22 cellular contexts compared by ENCODE assay signal in genomic region chr10:60893231-60893630, GRCh38. TPM values are rescaled to one million over a fixed set of nuclear protein-coding genes. Genes with fewer than 3 reads are reported as not detected.
DNase-seq lines count a peak whose midpoint lies in the region; ATAC-seq and TF ChIP-seq lines count a peak whose summit lies in the region.
"Had no signal": no experiment of that assay in that cellular context is flagged by ENCODE, and none has a peak within 500 bp of the region (broad histone marks: within the 10 kb centered on the region; RNA-seq: fewer than 3 reads in every experiment).

No MANE protein-coding gene starts in this region.

- H4K20me1 ChIP-seq in PC-3 (ENCODE audit: low read length) (no peaks in the 10 kb centered on the region), hepatocyte (ENCODE audit: insufficient read depth, poor library complexity, severe bottlenecking) (no peaks in the 10 kb centered on the region)
- H4K20me1 ChIP-seq: BLaER1 had no signal

- H3K9me2 ChIP-seq in PC-3 (replicated peaks; ENCODE audit: low read length) (no peaks in the 10 kb centered on the region), hepatocyte (replicated peaks; ENCODE audit: insufficient read depth) (no peaks in the 10 kb centered on the region)

- TF ChIP-seq POLR2A in testis (IDR thresholded peaks at IDR 0.05): no peak

- BruUV-seq in PC-3 (replicated peaks; lab: Mats Ljungman, UMichigan): no TSS peak

- no peak overlapping the region for H3K4me3 ChIP-seq in PC-3 (ENCODE audit: low read length)
- no peak overlapping the region for H3K4me3 ChIP-seq in hepatocyte
- H3K4me3 ChIP-seq in testis: no peak overlapping the region
- H3K4me3 ChIP-seq: BLaER1, Peyer's patch, SJCRH30 had no signal

- TF ChIP-seq CTCF in PC-3 (conservative IDR thresholded peaks at IDR 0.05; ENCODE audit: low read depth, low read length) (no peak), hepatocyte (IDR thresholded peaks at IDR 0.05; ENCODE audit: poor library complexity) (no peak), testis (IDR thresholded peaks at IDR 0.05) (no peak)

- ATAC-seq in PC-3 (peak; percentile 93), GM19455 (IDR thresholded peaks at IDR 0.05; ENCODE audit: unreplicated experiment) (no peak)

- H3K27me3 ChIP-seq in PC-3 (ENCODE audit: low read length): no peaks in the 10 kb centered on the region
- H3K27me3 ChIP-seq in hepatocyte: no peaks in the 10 kb centered on the region
- H3K27me3 ChIP-seq in testis: no peaks in the 10 kb centered on the region
- H3K27me3 ChIP-seq: BLaER1, Peyer's patch, SJCRH30 had no signal

- intact Hi-C loops in PC-3 (cut with micrococcal nuclease) (loop anchor here (2.0 kb wide), 1 partner anchor 50 kb away; no protein-coding TSS in a partner anchor), testis (cut with DNase I; ENCODE audit: low total_unique reads) (no loop called here)

- CTCF ChIA-PET in PC-3 (lab: Charles Lee): no interaction called here

- H3F3A ChIP-seq in PC-3 (ENCODE audit: low read length, unreplicated experiment): no peaks in the 10 kb centered on the region

- no peaks in the 10 kb centered on the region for H3K9me3 ChIP-seq in PC-3 (ENCODE audit: low read length)
- no peaks in the 10 kb centered on the region for H3K9me3 ChIP-seq in hepatocyte (ENCODE audit: low read depth)
- no peaks in the 10 kb centered on the region for H3K9me3 ChIP-seq in testis
- H3K9me3 ChIP-seq: Peyer's patch, SJCRH30 had no signal

- no peak overlapping the region for H2AFZ ChIP-seq in PC-3 (ENCODE audit: low read length)
- H2AFZ ChIP-seq in hepatocyte: no peak overlapping the region

- H3K4me2 ChIP-seq in PC-3 (ENCODE audit: low read length) (peak overlapping the region; percentile 22), hepatocyte (no peak overlapping the region)
- H3K4me2 ChIP-seq: BLaER1, KMS-11 had no signal

- H3K9ac ChIP-seq in PC-3 (ENCODE audit: low read length): no peak overlapping the region
- H3K9ac ChIP-seq: BLaER1, KMS-11 had no signal

- H3K79me2 ChIP-seq in PC-3 (ENCODE audit: low read length): no peaks in the 10 kb centered on the region
- H3K79me2 ChIP-seq in hepatocyte: no peaks in the 10 kb centered on the region

- no peaks in the 10 kb centered on the region for H3K36me3 ChIP-seq in PC-3 (ENCODE audit: low read depth, low read length)
- H3K36me3 ChIP-seq in hepatocyte (replicated peaks; ENCODE audit: insufficient read depth, low read depth): no peaks in the 10 kb centered on the region
- no peaks in the 10 kb centered on the region for H3K36me3 ChIP-seq in testis (ENCODE audit: low read depth, missing control alignments)

- DNase-seq in DMS53 treated with DMSO at 0.1 percent for 48 hours (lab: John Stamatoyannopoulos, UW; ENCODE audit: unreplicated experiment) (peak; percentile 64), PC-3 (peak; percentile 65), hepatocyte (ENCODE audit: low spot score) (no peak), testis (no peak), dermis blood vessel endothelial cell (no peak), GDM1 (lab: John Stamatoyannopoulos, UW) (no peak)
- DNase-seq: CD4-positive, alpha-beta T cell; COR-L47; H9; MV-4-11; NCI-H1105 treated with DMSO at 0.1 percent for 48 hours; NCI-H2029 treated with DMSO at 0.1 percent for 48 hours; NCI-H2171; NCI-H345; NCI-H524; NCI-H774; NK-92 treated with Interleukin-12 subunit alpha and Interleukin-12 subunit beta, amount 100 ng/mL, for 24 hours; Peyer's patch; SJCRH30 had no signal

- H3K27ac ChIP-seq in PC-3 (ENCODE audit: low read length) (no peak overlapping the region), hepatocyte (peak overlapping the region; percentile 7), testis (peak overlapping the region; percentile 12 to 32)
- H3K27ac ChIP-seq: BLaER1, KMS-11, Peyer's patch, SJCRH30 had no signal

- POLR2A ChIA-PET in PC-3 (lab: Charles Lee; ENCODE audit: unreplicated experiment): no interaction called here

- H3K4me1 ChIP-seq in PC-3 (ENCODE audit: insufficient read depth, low read length) (peaks cover 13% of the 10 kb centered on the region), hepatocyte (ENCODE audit: insufficient read depth) (peaks cover 24% of the 10 kb centered on the region), testis (peaks cover 39% of the 10 kb centered on the region)
- H3K4me1 ChIP-seq: Peyer's patch had no signal

- 72% methylated on average over 3 of the region's 3 CpGs for WGBS in hepatocyte (ENCODE audit: low lambda C conversion rate, missing lambda C conversion rate)
- WGBS in testis, 2 donors: 86% methylated on average over 3 of the region's 3 CpGs

RNA-seq across cellular contexts. Expression of gene RHOBTB1, which starts 50.8 kb away (rescaled TPM):
- total RNA-seq in PC-3 (2014; rRNA removed) (6.7 and 7.0 TPM in 2 replicates), hepatocyte (34.1 and 40.8 TPM in 2 replicates), testis (10 to 100 TPM; 44.7 to 47.1 TPM), dermis blood vessel endothelial cell (38.6 and 45.6 TPM in 2 replicates)
- polyA plus RNA-seq in hepatocyte (18.4 and 21.2 TPM in 2 replicates), testis (ENCODE audit: insufficient read depth, low read depth, low replicate concordance) (38.1 TPM)
- total RNA-seq: CD4-positive, alpha-beta T cell had no signal

Comparison
In these comparisons a context has a peak if more than half of its experiments do, and no peak if none do; other contexts are left out.
1. DNase-seq: peak in DMS53 treated with DMSO at 0.1 percent for 48 hours (single experiment) and PC-3 (single experiment); none in hepatocyte (single experiment), testis (single experiment), dermis blood vessel endothelial cell (single experiment) and GDM1 (single experiment).